36 cellular contexts compared by ENCODE assay signal in genomic region chr2:170291474-170291873, GRCh38.
"Had no signal": no experiment of that assay in that cellular context is flagged by ENCODE, and none has a peak within 500 bp of the region (broad histone marks: within the 10 kb centered on the region; RNA-seq: fewer than 3 reads in every experiment).

No MANE protein-coding gene starts in this region.

- H3K4me3 ChIP-seq: MG63 had no signal

- H3K36me3 ChIP-seq: MG63 had no signal

- DNase-seq: Karpas-422, Kasumi-1, MG63, MM.1S, MV-4-11, NCI-H1048, NCI-H1092, NCI-H1092 treated with DMSO at 0.1 percent for 48 hours, NCI-H1105, NCI-H1105 treated with DMSO at 0.1 percent for 48 hours, NCI-H1417, NCI-H1417 treated with DMSO at 0.1 percent for 48 hours, NCI-H1436, NCI-H1436 treated with DMSO at 0.1 percent for 48 hours, NCI-H146, NCI-H1694 treated with DMSO at 0.1 percent for 48 hours, NCI-H187, NCI-H187 treated with DMSO at 0.1 percent for 48 hours, NCI-H1930, NCI-H2029, NCI-H2029 treated with DMSO at 0.1 percent for 48 hours, NCI-H2081, NCI-H2081 treated with DMSO at 0.1 percent for 48 hours, NCI-H2107, NCI-H2171, NCI-H2171 treated with DMSO at 0.1 percent for 48 hours, NCI-H2227 treated with DMSO at 0.1 percent for 48 hours, NCI-H226, NCI-H345, NCI-H446, NCI-H446 treated with DMSO at 0.1 percent for 48 hours, NCI-H510A, NCI-H510A treated with DMSO at 0.1 percent for 48 hours, NCI-H524, NCI-H524 treated with DMSO at 0.1 percent for 48 hours, NCI-H526 had no signal
